3 cellular contexts compared by ENCODE assay signal in genomic region chr1:6429660-6430381, GRCh38. TPM values are rescaled to one million over a fixed set of nuclear protein-coding genes. Genes with fewer than 3 reads are reported as not detected.
"Had no signal": no experiment of that assay in that cellular context is flagged by ENCODE, and none has a peak within 500 bp of the region (broad histone marks: within the 10 kb centered on the region; RNA-seq: fewer than 3 reads in every experiment).

No MANE protein-coding gene starts in this region.

RNA-seq across cellular contexts. Expression of gene ESPN, which starts 5.2 kb away (rescaled TPM):
- total RNA-seq: psoas muscle had no signal

RNA-seq across cellular contexts. Expression of gene HES2, which starts 10.1 kb away (rescaled TPM):
- total RNA-seq: naive thymus-derived CD8-positive, alpha-beta T cell had no signal
- polyA plus RNA-seq: naive thymus-derived CD8-positive, alpha-beta T cell; ovary had no signal
